Comparison of ENCODE assay signal across 8 cellular contexts in the genomic region with DNA sequence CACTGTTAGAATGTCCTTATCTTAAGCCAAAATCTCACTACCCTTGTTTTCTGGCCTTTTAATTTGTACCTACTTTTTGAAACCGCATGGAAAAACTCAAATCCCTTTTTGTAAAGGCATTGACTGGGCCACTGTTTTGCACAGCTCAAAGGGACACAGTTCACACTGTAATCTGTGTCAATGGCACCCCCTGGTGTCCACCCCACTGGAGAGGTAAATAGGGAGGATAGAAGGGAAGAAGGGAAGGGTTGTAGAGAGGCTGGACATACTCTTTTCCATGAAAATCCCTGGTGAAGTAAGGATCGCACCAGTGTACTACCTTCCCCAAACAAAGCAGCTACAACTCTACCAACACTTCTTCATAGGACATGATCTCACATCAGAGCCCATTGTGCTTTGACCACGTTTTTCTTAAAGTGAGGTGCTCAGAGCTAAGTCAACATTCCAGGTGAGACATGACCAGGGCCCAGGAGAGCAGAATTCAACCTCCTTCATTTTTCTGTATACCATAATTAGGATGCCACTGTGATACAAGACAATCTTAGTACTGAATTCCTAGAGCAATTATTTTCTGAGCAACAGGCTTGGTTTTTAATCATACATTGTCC.
DNase-seq lines count a peak whose midpoint lies in the region; ATAC-seq and TF ChIP-seq lines count a peak whose summit lies in the region.

No MANE protein-coding gene starts in this region.

- no peak overlapping the region for H2BK12ac ChIP-seq in neuronal stem cell (ENCODE audit: low read length)

- no CpG with 5 or more reads among the region's 3 CpGs for WGBS in neuronal stem cell (ENCODE audit: extremely low coverage in 2 of 2, insufficient read length in 2 of 2, insufficient replicate concordance in 1 of 2), 2 donors

- no peaks in the 10 kb centered on the region for H3K9me3 Mint-ChIP-seq in activated T-cell treated with anti-CD3 and anti-CD28 coated beads, Interleukin-2, amount 50 U/mL, for 4 hours

- H3K4me3 ChIP-seq in fibroblast of pulmonary artery (replicated peaks; ENCODE audit: low read depth, low read length) (no peak overlapping the region), neuronal stem cell (ENCODE audit: low read length in 2 of 2) (no peak overlapping the region), stomach smooth muscle (ENCODE audit: low read length in 2 of 2) (no peak overlapping the region)

- no peak overlapping the region for H2BK15ac ChIP-seq in neuronal stem cell (ENCODE audit: low read length)

- no peaks in the 10 kb centered on the region for H3K36me3 Mint-ChIP-seq in activated T-cell treated with anti-CD3 and anti-CD28 coated beads, Interleukin-2, amount 50 U/mL, for 4 hours (ENCODE audit: insufficient read depth)

- H3K14ac ChIP-seq in neuronal stem cell (ENCODE audit: low read length): no peak overlapping the region

- no peak overlapping the region for H2BK5ac ChIP-seq in neuronal stem cell (ENCODE audit: low read length)

- peak overlapping the region; percentile 38 for H2AFZ ChIP-seq in neuronal stem cell (ENCODE audit: low read length)

- ATAC-seq in GM19351 (IDR thresholded peaks at IDR 0.05; ENCODE audit: unreplicated experiment): peak; percentile 75
- peak; percentile 51 to 84 for ATAC-seq in activated T-cell treated with anti-CD3 and anti-CD28 coated beads, Interleukin-2, amount 50 U/mL, for 4 hours

- peak; percentile 62 to 69 for DNase-seq in AML-193 (lab: John Stamatoyannopoulos, UW)
- DNase-seq in LoVo (ENCODE audit: low spot score): peak; percentile 72
- DNase-seq in RKO (ENCODE audit: low spot score): peak; percentile 64
- DNase-seq in activated T-cell treated with anti-CD3 and anti-CD28 coated beads, Interleukin-2, amount 50 U/mL, for 4 hours: peak; percentile 84
- DNase-seq in fibroblast of pulmonary artery (ENCODE audit: low read depth): peak; percentile 86
- DNase-seq in neuronal stem cell (ENCODE audit: low spot score): peak; percentile 77

- H3K9ac ChIP-seq in neuronal stem cell (ENCODE audit: low read depth, low read length, poor library complexity): no peak overlapping the region
- H3K9ac ChIP-seq in stomach smooth muscle (ENCODE audit: low read length in 2 of 2): no peak overlapping the region

- H3K4me3 Mint-ChIP-seq in activated T-cell treated with anti-CD3 and anti-CD28 coated beads, Interleukin-2, amount 50 U/mL, for 4 hours: no peak overlapping the region

- no peak overlapping the region for H3K4me2 ChIP-seq in neuronal stem cell (ENCODE audit: insufficient read depth, low read length, poor library complexity, severe bottlenecking)

- no peak overlapping the region for H3K27ac ChIP-seq in neuronal stem cell (replicated peaks; ENCODE audit: low read length)
- peak overlapping the region; percentile 18 for H3K27ac ChIP-seq in stomach smooth muscle (ENCODE audit: low read length)

- no peak overlapping the region for H3K18ac ChIP-seq in neuronal stem cell (ENCODE audit: low read length)

- TF ChIP-seq CTCF in fibroblast of pulmonary artery (IDR thresholded peaks at IDR 0.05; ENCODE audit: low read length, missing control alignments): peak; percentile 90

- no peak overlapping the region for H4K8ac ChIP-seq in neuronal stem cell (ENCODE audit: low read depth, low read length)

- no peak overlapping the region for H4K91ac ChIP-seq in neuronal stem cell (ENCODE audit: low read depth, low read length, poor library complexity)

- H2AK5ac ChIP-seq in neuronal stem cell (ENCODE audit: low read depth, low read length): no peak overlapping the region

- no peaks in the 10 kb centered on the region for H3K79me1 ChIP-seq in neuronal stem cell (ENCODE audit: low read depth, low read length)

- peaks cover 23% of the 10 kb centered on the region for H3K4me1 Mint-ChIP-seq in activated T-cell treated with anti-CD3 and anti-CD28 coated beads, Interleukin-2, amount 50 U/mL, for 4 hours (ENCODE audit: low read depth)

- H3K27me3 ChIP-seq in neuronal stem cell (ENCODE audit: control insufficient read depth in 3 of 3, insufficient read depth in 3 of 3, low read depth in 1 of 3, low read length in 3 of 3) (no peaks in the 10 kb centered on the region), stomach smooth muscle (ENCODE audit: control insufficient read depth in 1 of 2, insufficient read depth in 2 of 2, low read length in 2 of 2) (no peaks in the 10 kb centered on the region)

- H3K9me3 ChIP-seq in neuronal stem cell (replicated peaks in 1 of 2; ENCODE audit: control insufficient read depth in 2 of 2, insufficient read depth in 1 of 2, low read depth in 1 of 2, low read length in 2 of 2): no peaks in the 10 kb centered on the region
- no peaks in the 10 kb centered on the region for H3K9me3 ChIP-seq in stomach smooth muscle (ENCODE audit: control insufficient read depth in 2 of 2, low read length in 2 of 2)

- no peaks in the 10 kb centered on the region for H3K36me3 ChIP-seq in neuronal stem cell (replicated peaks in 1 of 2; ENCODE audit: control insufficient read depth in 2 of 2, insufficient read depth in 2 of 2, low read length in 2 of 2)
- H3K36me3 ChIP-seq in stomach smooth muscle (ENCODE audit: control insufficient read depth in 2 of 2, insufficient read depth in 2 of 2, low read length in 2 of 2): no peaks in the 10 kb centered on the region

- no peak overlapping the region for H2BK120ac ChIP-seq in neuronal stem cell (ENCODE audit: low read depth, low read length)

- H3K4me1 ChIP-seq in neuronal stem cell (ENCODE audit: control insufficient read depth in 2 of 2, insufficient read depth in 1 of 2, low read depth in 1 of 2, low read length in 2 of 2): peaks cover 0 to 3% of the 10 kb centered on the region in 2 donors
- H3K4me1 ChIP-seq in stomach smooth muscle (ENCODE audit: control insufficient read depth, insufficient read depth, low read length): peaks cover 21% of the 10 kb centered on the region

- H3K27me3 Mint-ChIP-seq in activated T-cell treated with anti-CD3 and anti-CD28 coated beads, Interleukin-2, amount 50 U/mL, for 4 hours (ENCODE audit: low read depth): peaks cover 1% of the 10 kb centered on the region

- no peak overlapping the region for H3K23ac ChIP-seq in neuronal stem cell (ENCODE audit: low read depth, low read length, poor library complexity)

- no peak overlapping the region for H3K4ac ChIP-seq in neuronal stem cell (ENCODE audit: low read length)
